8 cellular contexts compared by ENCODE assay signal in the genomic region with DNA sequence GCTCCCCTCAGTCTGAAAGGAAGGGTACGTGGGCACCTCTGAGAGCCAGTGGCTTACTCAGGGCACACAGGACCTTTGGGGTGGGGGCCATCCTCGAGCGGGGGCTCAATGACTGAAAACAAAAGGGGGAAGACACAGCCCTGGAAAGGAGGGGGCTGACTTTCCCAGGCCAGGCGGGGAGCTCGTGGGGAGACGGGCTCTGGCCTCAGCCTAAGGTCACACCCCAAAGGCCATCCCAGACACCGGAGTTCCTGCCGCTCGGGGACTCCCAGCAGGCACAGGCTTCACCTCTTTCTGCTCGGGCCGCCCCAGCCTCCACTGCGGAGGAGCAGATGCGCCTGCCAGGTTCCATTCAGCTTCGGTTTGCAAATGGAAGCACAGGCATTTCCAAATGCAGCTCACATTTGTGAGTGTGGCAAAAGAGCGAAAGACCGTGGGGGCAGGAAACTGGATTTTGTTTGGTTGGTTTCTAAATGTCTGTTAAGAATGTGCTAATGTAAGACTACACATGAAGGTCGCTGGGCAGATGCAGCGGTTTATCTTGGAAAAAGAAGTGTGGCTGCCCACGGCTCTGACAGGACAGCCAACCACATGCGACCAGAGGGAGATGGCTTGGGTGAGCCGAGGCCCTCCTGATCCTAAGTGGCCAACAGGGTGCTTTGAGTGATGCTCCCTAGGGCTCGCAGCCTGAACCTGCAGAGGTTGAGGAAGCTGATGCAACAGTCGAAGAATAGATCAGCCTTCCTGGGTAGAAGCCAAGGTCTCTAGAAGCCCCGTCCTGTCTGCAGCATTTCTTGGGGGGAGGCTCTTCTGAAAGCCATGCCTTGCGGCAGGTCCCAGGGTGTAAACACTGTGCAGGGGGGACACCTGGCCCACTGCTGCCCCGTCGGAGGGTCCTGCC.
DNase-seq lines count a peak whose midpoint lies in the region; ATAC-seq, FAIRE-seq and TF ChIP-seq lines count a peak whose summit lies in the region.

No MANE protein-coding gene starts in this region.

- no peak overlapping the region for H2AFZ ChIP-seq in ACC112 (ENCODE audit: low read length, unreplicated experiment)
- H2AFZ ChIP-seq in K562 (ENCODE audit: low read depth, low read length), result no peak overlapping the region

- CTCF ChIA-PET in K562 (lab: Yijun Ruan, JAX; ENCODE audit: low intra/inter-chr PET ratio), result no interaction called here

- H3K9ac ChIP-seq in K562 (ENCODE audit: insufficient read depth in 1 of 2, low read depth in 2 of 2, low read length in 2 of 2), result peak overlapping the region in 1 of 2 experiments; percentile 13; a peak in 1 of 4 replicates

- POLR2A ChIA-PET in K562 (lab: Yijun Ruan, JAX), result interaction anchor here (0.7 to 0.8 kb wide), 2 partner anchors 11 to 14 kb away, joined by 3 to 4 read pairs; no protein-coding TSS in a partner anchor

- H3K27ac ChIP-seq in ACC112 (ENCODE audit: low read depth, low read length), result peak overlapping the region; percentile 38
- no peak overlapping the region for H3K27ac ChIP-seq in K562 (ENCODE audit: extremely low read depth, low read depth, low read length)
- H3K27ac ChIP-seq in lung (ENCODE audit: low read depth in 1 of 2, low read length in 1 of 2), result peak overlapping the region; percentile 21 to 63

- intact Hi-C loops in K562 (cut with micrococcal nuclease), result loop anchor here (10.0 kb wide), 1 partner anchor 229 kb away; no protein-coding TSS in a partner anchor

- H3K9me3 ChIP-seq in K562 (replicated peaks; ENCODE audit: control insufficient read depth, insufficient read depth, low read depth, low read length) (no peaks in the 10 kb centered on the region), lung (ENCODE audit: control insufficient read depth in 2 of 2, insufficient read depth in 1 of 2, low read length in 1 of 2) (no peaks in the 10 kb centered on the region)

- FAIRE-seq in K562 (lab: Jason Lieb, UNC), result no peak

- TF ChIP-seq RAD21 in K562 (CRISPR knock-in tag; conservative IDR thresholded peaks at IDR 0.05 in 1 of 2, IDR thresholded peaks at IDR 0.05 in 1 of 2), result no peak

- no peak for TF ChIP-seq EP300 in K562 (IDR thresholded peaks at IDR 0.05; ENCODE audit: low read length)

- H3K36me3 ChIP-seq in ACC112 (ENCODE audit: insufficient read depth, low read length) (no peaks in the 10 kb centered on the region), K562 (ENCODE audit: control insufficient read depth, insufficient read depth, low read length) (no peaks in the 10 kb centered on the region; the same call in 2 of the 3 replicates), lung (ENCODE audit: control insufficient read depth in 2 of 2, insufficient read depth in 2 of 2, low read length in 2 of 2) (no peaks in the 10 kb centered on the region)

- TF ChIP-seq CTCF in K562 (IDR thresholded peaks at IDR 0.05 in 2 of 3, conservative IDR thresholded peaks at IDR 0.05 in 1 of 3; ENCODE audit: insufficient read depth in 2 of 3, low read depth in 1 of 3, low read length in 3 of 3), result no peak
- TF ChIP-seq CTCF in lung (IDR thresholded peaks at IDR 0.05; ENCODE audit: control extremely low read depth, extremely low read depth), result no peak

- H3K4me3 ChIP-seq in ACC112 (ENCODE audit: low read depth, low read length), result no peak overlapping the region
- no peak overlapping the region for H3K4me3 ChIP-seq in K562
- no peak overlapping the region for H3K4me3 ChIP-seq in lung

- peaks cover 19% of the 10 kb centered on the region; the same call in 1 of the 2 replicates for H4K20me1 ChIP-seq in K562 (replicated peaks; ENCODE audit: control insufficient read depth, insufficient read depth, low read length)

- peak; percentile 55 for DNase-seq in MV-4-11 (lab: John Stamatoyannopoulos, UW)
- no peak for DNase-seq in K562 (ENCODE audit: extremely low read depth in 1 of 4, low spot score in 3 of 4)
- no peak for DNase-seq in lung (ENCODE audit: low spot score)
- DNase-seq in putamen (ENCODE audit: low spot score), result no peak
- no peak for DNase-seq in NK-92 treated with Interleukin-12 subunit alpha and Interleukin-12 subunit beta, amount 100 ng/mL, for 24 hours (lab: John Stamatoyannopoulos, UW)
- no peak for DNase-seq in NCI-H1417 (lab: John Stamatoyannopoulos, UW)

- 64% methylated on average over 19 of the region's 27 CpGs for WGBS in K562 (ENCODE audit: insufficient coverage, low coverage, missing lambda C conversion rate)
- WGBS in lung, 2 donors, result 31 to 55% methylated on average over 27 of the region's 27 CpGs

- no peak for TF ChIP-seq POLR2A in K562 (conservative IDR thresholded peaks at IDR 0.05)

- no peaks in the 10 kb centered on the region for H3K27me3 ChIP-seq in ACC112 (ENCODE audit: insufficient read depth, low read length)
- no peaks in the 10 kb centered on the region for H3K27me3 ChIP-seq in K562 (ENCODE audit: control insufficient read depth in 2 of 2, insufficient read depth in 2 of 2, low read length in 2 of 2)
- H3K27me3 ChIP-seq in lung (ENCODE audit: control insufficient read depth, insufficient read depth), result no peaks in the 10 kb centered on the region

- no peaks in the 10 kb centered on the region for H3K9me1 ChIP-seq in K562 (ENCODE audit: control insufficient read depth, insufficient read depth, low read length)

- peak overlapping the region; percentile 3; the same call in 1 of the 2 replicates for H3K4me2 ChIP-seq in K562 (ENCODE audit: insufficient read depth, low read length)

- H3K79me2 ChIP-seq in ACC112 (ENCODE audit: control insufficient read depth, insufficient read depth, low read length, unreplicated experiment) (peaks cover 14% of the 10 kb centered on the region), K562 (ENCODE audit: control insufficient read depth, insufficient read depth, low read length) (peaks cover 57% of the 10 kb centered on the region)

- in situ Hi-C loops in K562 (cut with MboI), result no loop called here

- H3K4me1 ChIP-seq in ACC112 (ENCODE audit: control insufficient read depth, insufficient read depth, low read length, unreplicated experiment) (peaks cover 37% of the 10 kb centered on the region), K562 (replicated peaks in 1 of 2; ENCODE audit: control insufficient read depth in 2 of 2, insufficient read depth in 2 of 2, low read length in 2 of 2) (peaks cover 26 to 55% of the 10 kb centered on the region in 2 experiments; a peak in 4 of 5 replicates), lung (ENCODE audit: control insufficient read depth in 2 of 2, insufficient read depth in 2 of 2, low read length in 2 of 2) (peaks cover 38 to 59% of the 10 kb centered on the region in 2 donors)

- no TSS peak for BruUV-seq in K562 (replicated peaks; lab: Mats Ljungman, UMichigan)

- ATAC-seq in K562, result peak; percentile 65
- no peak for ATAC-seq in lung (ENCODE audit: insufficient read depth, low FRiP score)
- no peak for ATAC-seq in GM21381 (IDR thresholded peaks at IDR 0.05; ENCODE audit: unreplicated experiment)

TF ChIP-seq in K562, 482 proteins besides CTCF, POLR2A, EP300 and RAD21:
- TF ChIP-seq FOXK2 (conservative IDR thresholded peaks at IDR 0.05 in 1 of 2, IDR thresholded peaks at IDR 0.05 in 1 of 2; ENCODE audit: low read depth in 2 of 2) (no peak), STAT5A (IDR thresholded peaks at IDR 0.05; ENCODE audit: borderline replicate concordance, low read length) (no peak), HCFC1 (IDR thresholded peaks at IDR 0.05; ENCODE audit: low read depth, low read length) (no peak), SAFB (IDR thresholded peaks at IDR 0.05; ENCODE audit: borderline replicate concordance, low read depth, low read length) (no peak), CEBPG (CRISPR knock-in tag; IDR thresholded peaks at IDR 0.05) (peak; percentile 84), CEBPG (tag; conservative IDR thresholded peaks at IDR 0.05 in 1 of 2, IDR thresholded peaks at IDR 0.05 in 1 of 2) (peak in 1 of 2 experiments; percentile 68; a peak in 2 of 4 replicates)
- TF ChIP-seq, protein P1, sequence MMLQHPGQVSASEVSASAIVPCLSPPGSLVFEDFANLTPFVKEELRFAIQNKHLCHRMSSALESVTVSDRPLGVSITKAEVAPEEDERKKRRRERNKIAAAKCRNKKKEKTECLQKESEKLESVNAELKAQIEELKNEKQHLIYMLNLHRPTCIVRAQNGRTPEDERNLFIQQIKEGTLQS (IDR thresholded peaks at IDR 0.05), result peak; percentile 54
- TF ChIP-seq, protein P1 (CRISPR knock-in tag; conservative IDR thresholded peaks at IDR 0.05), result no peak
